In genomic region chr16:59737274-59737673, GRCh38 we compare ENCODE assay signal across 9 cellular contexts.
"Had no signal": no experiment of that assay in that cellular context is flagged by ENCODE, and none has a peak within 500 bp of the region (broad histone marks: within the 10 kb centered on the region; RNA-seq: fewer than 3 reads in every experiment).

No MANE protein-coding gene starts in this region.

- DNase-seq: GM23248, GOT3, H7, H9, HCEC 1CT, HFFc6 had no signal

- H2AFZ ChIP-seq: GM23248, GM23338 had no signal

- H3K27ac ChIP-seq: GM23248 had no signal

- H3K27ac Mint-ChIP-seq: GM23338, H9, HFFc6 had no signal

- H3K9me3 Mint-ChIP-seq: GM23338, H9, HFFc6 had no signal

- H3K9ac ChIP-seq: GM23248 had no signal

- H3K4me2 ChIP-seq: GM23338 had no signal

- H3K4me3 ChIP-seq: GM23248, GM23338, HAP-1 had no signal

- ATAC-seq: GM23338, HCT116 had no signal

- H3K9me3 ChIP-seq: HAP-1 had no signal

- H3K36me3 ChIP-seq: HAP-1 had no signal
